ENCODE assay signal across 1 cellular context in the genomic region with DNA sequence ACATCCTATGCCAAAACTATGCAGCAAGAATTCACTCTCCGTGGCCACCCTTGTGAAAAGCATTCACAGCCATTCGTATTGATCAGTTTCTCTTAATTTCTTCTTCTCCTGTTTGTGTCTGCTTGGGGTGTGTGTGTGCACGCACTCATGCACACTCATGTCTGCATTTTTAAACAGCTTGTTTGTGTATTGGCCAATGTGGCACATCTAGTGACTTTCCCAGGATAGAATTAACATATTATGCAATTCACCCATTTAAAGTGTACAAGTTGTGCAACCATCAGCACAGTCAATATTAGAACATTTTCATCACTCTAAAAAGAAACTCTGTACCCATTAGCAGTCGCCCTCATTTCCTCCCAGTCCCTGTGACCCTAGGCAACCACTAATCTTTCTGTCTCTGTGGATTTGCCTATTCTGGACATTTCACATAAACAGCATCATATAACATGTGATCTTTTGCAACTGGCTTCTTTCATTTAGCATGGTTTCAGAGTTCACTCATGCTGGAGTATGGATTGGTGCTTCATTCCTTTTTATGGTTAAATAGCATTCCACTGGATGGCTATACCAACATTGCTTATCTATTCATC.
TF ChIP-seq lines count a peak whose summit lies in the region.

No MANE protein-coding gene starts in this region.

TF ChIP-seq in HepG2, 621 proteins besides CTCF, POLR2A, EP300 and RAD21 (continued from another document and continues in another):
- TF ChIP-seq, protein P1, sequence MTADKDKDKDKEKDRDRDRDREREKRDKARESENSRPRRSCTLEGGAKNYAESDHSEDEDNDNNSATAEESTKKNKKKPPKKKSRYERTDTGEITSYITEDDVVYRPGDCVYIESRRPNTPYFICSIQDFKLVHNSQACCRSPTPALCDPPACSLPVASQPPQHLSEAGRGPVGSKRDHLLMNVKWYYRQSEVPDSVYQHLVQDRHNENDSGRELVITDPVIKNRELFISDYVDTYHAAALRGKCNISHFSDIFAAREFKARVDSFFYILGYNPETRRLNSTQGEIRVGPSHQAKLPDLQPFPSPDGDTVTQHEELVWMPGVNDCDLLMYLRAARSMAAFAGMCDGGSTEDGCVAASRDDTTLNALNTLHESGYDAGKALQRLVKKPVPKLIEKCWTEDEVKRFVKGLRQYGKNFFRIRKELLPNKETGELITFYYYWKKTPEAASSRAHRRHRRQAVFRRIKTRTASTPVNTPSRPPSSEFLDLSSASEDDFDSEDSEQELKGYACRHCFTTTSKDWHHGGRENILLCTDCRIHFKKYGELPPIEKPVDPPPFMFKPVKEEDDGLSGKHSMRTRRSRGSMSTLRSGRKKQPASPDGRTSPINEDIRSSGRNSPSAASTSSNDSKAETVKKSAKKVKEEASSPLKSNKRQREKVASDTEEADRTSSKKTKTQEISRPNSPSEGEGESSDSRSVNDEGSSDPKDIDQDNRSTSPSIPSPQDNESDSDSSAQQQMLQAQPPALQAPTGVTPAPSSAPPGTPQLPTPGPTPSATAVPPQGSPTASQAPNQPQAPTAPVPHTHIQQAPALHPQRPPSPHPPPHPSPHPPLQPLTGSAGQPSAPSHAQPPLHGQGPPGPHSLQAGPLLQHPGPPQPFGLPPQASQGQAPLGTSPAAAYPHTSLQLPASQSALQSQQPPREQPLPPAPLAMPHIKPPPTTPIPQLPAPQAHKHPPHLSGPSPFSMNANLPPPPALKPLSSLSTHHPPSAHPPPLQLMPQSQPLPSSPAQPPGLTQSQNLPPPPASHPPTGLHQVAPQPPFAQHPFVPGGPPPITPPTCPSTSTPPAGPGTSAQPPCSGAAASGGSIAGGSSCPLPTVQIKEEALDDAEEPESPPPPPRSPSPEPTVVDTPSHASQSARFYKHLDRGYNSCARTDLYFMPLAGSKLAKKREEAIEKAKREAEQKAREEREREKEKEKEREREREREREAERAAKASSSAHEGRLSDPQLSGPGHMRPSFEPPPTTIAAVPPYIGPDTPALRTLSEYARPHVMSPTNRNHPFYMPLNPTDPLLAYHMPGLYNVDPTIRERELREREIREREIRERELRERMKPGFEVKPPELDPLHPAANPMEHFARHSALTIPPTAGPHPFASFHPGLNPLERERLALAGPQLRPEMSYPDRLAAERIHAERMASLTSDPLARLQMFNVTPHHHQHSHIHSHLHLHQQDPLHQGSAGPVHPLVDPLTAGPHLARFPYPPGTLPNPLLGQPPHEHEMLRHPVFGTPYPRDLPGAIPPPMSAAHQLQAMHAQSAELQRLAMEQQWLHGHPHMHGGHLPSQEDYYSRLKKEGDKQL (CRISPR knock-in tag; IDR thresholded peaks at IDR 0.05; ENCODE audit: low read depth) = peak; percentile 81
- no peak for TF ChIP-seq ZFYVE20 (CRISPR knock-in tag; IDR thresholded peaks at IDR 0.05; ENCODE audit: borderline replicate concordance, low read depth)
- TF ChIP-seq RFXANK (CRISPR knock-in tag; IDR thresholded peaks at IDR 0.05) = no peak
- TF ChIP-seq, protein P2, sequence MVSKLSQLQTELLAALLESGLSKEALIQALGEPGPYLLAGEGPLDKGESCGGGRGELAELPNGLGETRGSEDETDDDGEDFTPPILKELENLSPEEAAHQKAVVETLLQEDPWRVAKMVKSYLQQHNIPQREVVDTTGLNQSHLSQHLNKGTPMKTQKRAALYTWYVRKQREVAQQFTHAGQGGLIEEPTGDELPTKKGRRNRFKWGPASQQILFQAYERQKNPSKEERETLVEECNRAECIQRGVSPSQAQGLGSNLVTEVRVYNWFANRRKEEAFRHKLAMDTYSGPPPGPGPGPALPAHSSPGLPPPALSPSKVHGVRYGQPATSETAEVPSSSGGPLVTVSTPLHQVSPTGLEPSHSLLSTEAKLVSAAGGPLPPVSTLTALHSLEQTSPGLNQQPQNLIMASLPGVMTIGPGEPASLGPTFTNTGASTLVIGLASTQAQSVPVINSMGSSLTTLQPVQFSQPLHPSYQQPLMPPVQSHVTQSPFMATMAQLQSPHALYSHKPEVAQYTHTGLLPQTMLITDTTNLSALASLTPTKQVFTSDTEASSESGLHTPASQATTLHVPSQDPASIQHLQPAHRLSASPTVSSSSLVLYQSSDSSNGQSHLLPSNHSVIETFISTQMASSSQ (IDR thresholded peaks at IDR 0.05; ENCODE audit: low read depth) = peak; percentile 54
- TF ChIP-seq, protein P2 (CRISPR knock-in tag; IDR thresholded peaks at IDR 0.05; ENCODE audit: borderline replicate concordance) = no peak
- 0 out of 2 replicates have a peak, but pooled peaks have one; percentile 32 for TF ChIP-seq ZNF430 (CRISPR knock-in tag; IDR thresholded peaks at IDR 0.05)
- no peak for TF ChIP-seq TP53 (CRISPR knock-in tag; conservative IDR thresholded peaks at IDR 0.05)
- no peak for TF ChIP-seq DZIP1 (CRISPR knock-in tag; IDR thresholded peaks at IDR 0.05)
- TF ChIP-seq THYN1 (CRISPR knock-in tag; IDR thresholded peaks at IDR 0.05; ENCODE audit: borderline replicate concordance, low read depth) = no peak
- TF ChIP-seq ZNF512 (CRISPR knock-in tag; IDR thresholded peaks at IDR 0.05) = no peak
- no peak for TF ChIP-seq ZMAT3 (CRISPR knock-in tag; conservative IDR thresholded peaks at IDR 0.05)
- TF ChIP-seq NFYC (CRISPR knock-in tag; IDR thresholded peaks at IDR 0.05) = 0 out of 2 replicates have a peak, but pooled peaks have one; percentile 15
- TF ChIP-seq ZNF362 (CRISPR knock-in tag; IDR thresholded peaks at IDR 0.05; ENCODE audit: borderline replicate concordance) = no peak
- no peak for TF ChIP-seq IRX3 (CRISPR knock-in tag; IDR thresholded peaks at IDR 0.05; ENCODE audit: borderline replicate concordance, low read depth)
- no peak for TF ChIP-seq GABPB1 (CRISPR knock-in tag; IDR thresholded peaks at IDR 0.05)
- TF ChIP-seq AKNA (CRISPR knock-in tag; IDR thresholded peaks at IDR 0.05; ENCODE audit: borderline replicate concordance) = no peak
- TF ChIP-seq ZNF3 (CRISPR knock-in tag; IDR thresholded peaks at IDR 0.05) = peak; percentile 57; the same call in 1 of the 2 replicates
- TF ChIP-seq SCMH1 (CRISPR knock-in tag; IDR thresholded peaks at IDR 0.05; ENCODE audit: borderline replicate concordance) = no peak
- no peak for TF ChIP-seq ZNF160 (CRISPR knock-in tag; IDR thresholded peaks at IDR 0.05)
- TF ChIP-seq SALL1 (CRISPR knock-in tag; IDR thresholded peaks at IDR 0.05) = peak; percentile 51; the same call in 1 of the 2 replicates
- no peak for TF ChIP-seq CENPX (CRISPR knock-in tag; IDR thresholded peaks at IDR 0.05)
- peak; percentile 29; the same call in 1 of the 2 replicates for TF ChIP-seq HOXA3 (CRISPR knock-in tag; IDR thresholded peaks at IDR 0.05)
- 0 out of 2 replicates have a peak, but pooled peaks have one; percentile 36 for TF ChIP-seq ZBTB21 (CRISPR knock-in tag; IDR thresholded peaks at IDR 0.05)
- peak in 1 of 2 experiments; percentile 92; a peak in 2 of 4 replicates for TF ChIP-seq KLF16 (CRISPR knock-in tag; IDR thresholded peaks at IDR 0.05)
- TF ChIP-seq HNRNPH1 (optimal IDR thresholded peaks at IDR 0.05; ENCODE audit: low read depth, low read length) = no peak
- no peak for TF ChIP-seq ETV6 (CRISPR knock-in tag; conservative IDR thresholded peaks at IDR 0.05)
- no peak for TF ChIP-seq ZSCAN12 (CRISPR knock-in tag; IDR thresholded peaks at IDR 0.05)
- TF ChIP-seq SAFB2 (CRISPR knock-in tag; IDR thresholded peaks at IDR 0.05; ENCODE audit: borderline replicate concordance, low read depth) = no peak
- 0 out of 2 replicates have a peak, but pooled peaks have one; percentile 42 for TF ChIP-seq CBX5 (CRISPR knock-in tag; IDR thresholded peaks at IDR 0.05; ENCODE audit: borderline replicate concordance)
- no peak for TF ChIP-seq SP1 (IDR thresholded peaks at IDR 0.05)
- TF ChIP-seq SP1 (CRISPR knock-in tag; IDR thresholded peaks at IDR 0.05) = no peak
- TF ChIP-seq, protein P3, sequence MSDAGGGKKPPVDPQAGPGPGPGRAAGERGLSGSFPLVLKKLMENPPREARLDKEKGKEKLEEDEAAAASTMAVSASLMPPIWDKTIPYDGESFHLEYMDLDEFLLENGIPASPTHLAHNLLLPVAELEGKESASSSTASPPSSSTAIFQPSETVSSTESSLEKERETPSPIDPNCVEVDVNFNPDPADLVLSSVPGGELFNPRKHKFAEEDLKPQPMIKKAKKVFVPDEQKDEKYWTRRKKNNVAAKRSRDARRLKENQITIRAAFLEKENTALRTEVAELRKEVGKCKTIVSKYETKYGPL (CRISPR knock-in tag; IDR thresholded peaks at IDR 0.05) = peak; percentile 95
- TF ChIP-seq ZFX (CRISPR knock-in tag; IDR thresholded peaks at IDR 0.05; ENCODE audit: low read depth) = no peak
- TF ChIP-seq PHB2 (IDR thresholded peaks at IDR 0.05; ENCODE audit: partially characterized antibody) = no peak
- TF ChIP-seq MYNN (CRISPR knock-in tag; IDR thresholded peaks at IDR 0.05; ENCODE audit: low read depth) = no peak
- no peak for TF ChIP-seq RBM22 (optimal IDR thresholded peaks at IDR 0.05; ENCODE audit: low read length)
- TF ChIP-seq ZKSCAN8 (CRISPR knock-in tag; IDR thresholded peaks at IDR 0.05; ENCODE audit: borderline replicate concordance) = peak; percentile 80; the same call in 1 of the 2 replicates
